19 cellular contexts compared by ENCODE assay signal in the genomic region with DNA sequence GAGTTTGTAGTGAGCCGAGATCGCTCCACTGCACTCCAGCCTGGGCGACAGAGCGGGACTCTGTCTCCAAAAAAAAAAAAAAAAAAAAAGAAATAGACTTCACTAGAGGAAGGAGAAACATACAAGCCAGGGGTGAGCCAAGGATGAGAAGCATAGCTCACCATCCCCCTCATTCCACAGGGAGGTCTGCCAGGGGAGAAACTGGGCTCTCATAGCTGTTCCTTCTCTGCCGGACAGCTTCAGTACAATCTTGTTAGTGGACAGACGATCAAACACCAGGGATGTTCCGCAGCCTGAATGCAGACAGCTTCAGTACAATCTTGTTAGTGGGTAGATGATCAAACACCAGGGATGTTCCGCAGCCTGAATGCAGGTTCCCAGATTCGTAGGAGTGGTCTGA.
"Had no signal": no experiment of that assay in that cellular context is flagged by ENCODE, and none has a peak within 500 bp of the region (broad histone marks: within the 10 kb centered on the region; RNA-seq: fewer than 3 reads in every experiment).

No MANE protein-coding gene starts in this region.

- DNase-seq: activated CD4-positive, alpha-beta T cell treated with anti-CD3 and anti-CD28 coated beads, Interleukin-2, amount 10 ng/mL, durations not matched to agents 7 days and 5 days; activated CD8-positive, alpha-beta T cell treated with anti-CD3 and anti-CD28 coated beads, Interleukin-2, amount 10 ng/mL, durations not matched to agents 7 days and 5 days; activated naive CD4-positive, alpha-beta T cell treated with anti-CD3 and anti-CD28 coated beads, Interleukin-2, amount 10 ng/mL, durations not matched to agents 7 days and 5 days; activated naive CD8-positive, alpha-beta T cell treated with anti-CD3 and anti-CD28 coated beads, Interleukin-2, amount 50 U/mL, for 24 hours; activated T-cell treated with anti-CD3 and anti-CD28 coated beads, Interleukin-2, amount 50 U/mL, for 4 hours; brain microvascular endothelial cell; central memory CD4-positive, alpha-beta T cell; colonic mucosa; heart left ventricle; kidney; psoas muscle; right cardiac atrium; stimulated activated CD4-positive, alpha-beta T cell treated with anti-CD3 and anti-CD28 coated beads, Interleukin-4, amount 100 ng/mL, for 24 hours; T-helper 9 cell; testis had no signal

- H3K9me3 ChIP-seq: colonic mucosa, gastroesophageal sphincter, heart left ventricle, psoas muscle, testis had no signal

- H3K27me3 Mint-ChIP-seq: activated naive CD4-positive, alpha-beta T cell treated with anti-CD3 and anti-CD28 coated beads, Interleukin-2, amount 10 ng/mL, durations not matched to agents 7 days and 5 days; activated naive CD8-positive, alpha-beta T cell treated with anti-CD3 and anti-CD28 coated beads, Interleukin-2, amount 50 U/mL, for 24 hours had no signal

- H3K36me3 Mint-ChIP-seq: activated naive CD4-positive, alpha-beta T cell treated with anti-CD3 and anti-CD28 coated beads, Interleukin-2, amount 10 ng/mL, durations not matched to agents 7 days and 5 days; mesothelial cell of epicardium; stimulated activated effector memory CD8-positive, alpha-beta T cell treated with anti-CD3 and anti-CD28 coated beads, Interleukin-12 subunit alpha, Interleukin-12 subunit beta, amount 100 ng/mL, for 72 hours; type B pancreatic cell had no signal

- H3K36me3 ChIP-seq: brain microvascular endothelial cell, colonic mucosa, gastroesophageal sphincter, heart left ventricle had no signal

- H3K27ac ChIP-seq: brain microvascular endothelial cell, colonic mucosa, gastroesophageal sphincter, heart left ventricle, psoas muscle, testis had no signal

- H3K27ac Mint-ChIP-seq: activated naive CD4-positive, alpha-beta T cell treated with anti-CD3 and anti-CD28 coated beads, Interleukin-2, amount 10 ng/mL, durations not matched to agents 7 days and 5 days; activated naive CD8-positive, alpha-beta T cell treated with anti-CD3 and anti-CD28 coated beads, Interleukin-2, amount 50 U/mL, for 24 hours; mesothelial cell of epicardium; stimulated activated effector memory CD8-positive, alpha-beta T cell treated with anti-CD3 and anti-CD28 coated beads, Interleukin-12 subunit alpha, Interleukin-12 subunit beta, amount 100 ng/mL, for 72 hours had no signal

- H3K9me3 Mint-ChIP-seq: activated CD4-positive, alpha-beta T cell treated with anti-CD3 and anti-CD28 coated beads, Interleukin-2, amount 10 ng/mL, durations not matched to agents 7 days and 5 days; activated T-cell treated with anti-CD3 and anti-CD28 coated beads, Interleukin-2, amount 50 U/mL, for 4 hours; mesothelial cell of epicardium; stimulated activated effector memory CD8-positive, alpha-beta T cell treated with anti-CD3 and anti-CD28 coated beads, Interleukin-12 subunit alpha, Interleukin-12 subunit beta, amount 100 ng/mL, for 72 hours had no signal

- H3K4me3 ChIP-seq: colonic mucosa, psoas muscle had no signal

- H3K27me3 ChIP-seq: brain microvascular endothelial cell, colonic mucosa, gastroesophageal sphincter, heart left ventricle, testis had no signal

- H3K4me3 Mint-ChIP-seq: activated naive CD4-positive, alpha-beta T cell treated with anti-CD3 and anti-CD28 coated beads, Interleukin-2, amount 10 ng/mL, durations not matched to agents 7 days and 5 days; mesothelial cell of epicardium had no signal

- H3K4me1 ChIP-seq: gastroesophageal sphincter, psoas muscle, testis had no signal
